8 cellular contexts compared by ENCODE assay signal in genomic region chr2:233353769-233354499, GRCh38. TPM values are rescaled to one million over a fixed set of nuclear protein-coding genes. Genes with fewer than 3 reads are reported as not detected.
DNase-seq lines count a peak whose midpoint lies in the region; ATAC-seq and TF ChIP-seq lines count a peak whose summit lies in the region.

Gene DGKD, plus strand, starts transcription at chr2:233354494. Its CDS starts 25 bp downstream, at chr2:233354519.

- peak; percentile 47 for ATAC-seq in HG02981 (IDR thresholded peaks at IDR 0.05; ENCODE audit: unreplicated experiment)
- peak; percentile 76 for ATAC-seq in activated CD8-positive, alpha-beta T cell treated with anti-CD3 and anti-CD28 coated beads, Interleukin-2, amount 10 ng/mL, durations not matched to agents 7 days and 5 days

- peak within 1 kb of the TSS; percentile 81 for H3K4me3 ChIP-seq in effector memory CD4-positive, alpha-beta T cell (ENCODE audit: insufficient read depth, low read depth, low read length, poor library complexity, severe bottlenecking)
- H3K4me3 ChIP-seq in mesodermal cell (ENCODE audit: extremely low read depth, insufficient read depth, low read length, poor library complexity, severe bottlenecking), result peak within 1 kb of the TSS; percentile 56

- 11 to 12% methylated on average over 20 of the region's 56 CpGs for WGBS in mesodermal cell (ENCODE audit: insufficient coverage in 2 of 2), 2 experiments

- no peaks in the 10 kb centered on the region for H3K9me3 Mint-ChIP-seq in activated CD8-positive, alpha-beta T cell treated with anti-CD3 and anti-CD28 coated beads, Interleukin-2, amount 10 ng/mL, durations not matched to agents 7 days and 5 days (ENCODE audit: insufficient read depth)

- DNase-seq in 8988T (peak; percentile 88), NCI-H526 (lab: John Stamatoyannopoulos, UW) (peak; percentile 7 to 74)
- DNase-seq in activated CD8-positive, alpha-beta T cell treated with anti-CD3 and anti-CD28 coated beads, Interleukin-2, amount 10 ng/mL, durations not matched to agents 7 days and 5 days, result peak; percentile 79
- peak; percentile 59 to 66 (median 64) for DNase-seq in effector memory CD4-positive, alpha-beta T cell
- peak; percentile 65 to 69 for DNase-seq in stimulated activated CD8-positive, alpha-beta memory T cell treated with anti-CD3 and anti-CD28 coated beads, Interleukin-2, amount 100 ng/mL, for 1 hour (ENCODE audit: low read depth in 2 of 2)

- H3K36me3 ChIP-seq in effector memory CD4-positive, alpha-beta T cell (ENCODE audit: control insufficient read depth, insufficient read depth, low read length), result no peaks in the 10 kb centered on the region
- H3K36me3 ChIP-seq in mesodermal cell (ENCODE audit: control insufficient read depth, insufficient read depth, low read length), result no peaks in the 10 kb centered on the region

- H3K9me3 ChIP-seq in effector memory CD4-positive, alpha-beta T cell (ENCODE audit: control insufficient read depth, low read length), result no peaks in the 10 kb centered on the region
- no peaks in the 10 kb centered on the region for H3K9me3 ChIP-seq in mesodermal cell (ENCODE audit: control insufficient read depth, low read length)

- POLR2A ChIA-PET in activated CD8-positive, alpha-beta T cell treated with anti-CD3 and anti-CD28 coated beads, Interleukin-2, amount 10 ng/mL, durations not matched to agents 7 days and 5 days (lab: Charles Lee), result interaction anchor here (1.0 to 1.5 kb wide), 7 partner anchors 14 to 86 kb away, joined by 3 to 10 read pairs (median 4); no protein-coding TSS in a partner anchor

- TF ChIP-seq POLR2A in GM15510 (IDR thresholded peaks at IDR 0.05; ENCODE audit: borderline replicate concordance, extremely low read depth, insufficient read length), result peak; percentile 56

- H3K4me3 Mint-ChIP-seq in activated CD8-positive, alpha-beta T cell treated with anti-CD3 and anti-CD28 coated beads, Interleukin-2, amount 10 ng/mL, durations not matched to agents 7 days and 5 days, result peak within 1 kb of the TSS; percentile 85

- peaks cover 39% of the 10 kb centered on the region for H3K36me3 Mint-ChIP-seq in activated CD8-positive, alpha-beta T cell treated with anti-CD3 and anti-CD28 coated beads, Interleukin-2, amount 10 ng/mL, durations not matched to agents 7 days and 5 days (ENCODE audit: low read depth)

- H3K27ac ChIP-seq in effector memory CD4-positive, alpha-beta T cell (ENCODE audit: insufficient read depth, low read length, poor library complexity, severe bottlenecking), result peak within 1 kb of the TSS; percentile 53
- peak within 1 kb of the TSS; percentile 36 for H3K27ac ChIP-seq in mesodermal cell (ENCODE audit: low read depth, low read length, severe bottlenecking)

- H3K4me1 Mint-ChIP-seq in activated CD8-positive, alpha-beta T cell treated with anti-CD3 and anti-CD28 coated beads, Interleukin-2, amount 10 ng/mL, durations not matched to agents 7 days and 5 days (ENCODE audit: low read depth), result peaks cover 82% of the 10 kb centered on the region

- peak within 1 kb of the TSS; percentile 94 for H3K27ac Mint-ChIP-seq in activated CD8-positive, alpha-beta T cell treated with anti-CD3 and anti-CD28 coated beads, Interleukin-2, amount 10 ng/mL, durations not matched to agents 7 days and 5 days

- H3K4me1 ChIP-seq in effector memory CD4-positive, alpha-beta T cell (ENCODE audit: control insufficient read depth, insufficient read depth, low read length, poor library complexity, severe bottlenecking), result peaks cover 28% of the 10 kb centered on the region
- peaks cover 28% of the 10 kb centered on the region for H3K4me1 ChIP-seq in mesodermal cell (ENCODE audit: control insufficient read depth, insufficient read depth, low read length, poor library complexity, severe bottlenecking)

- CTCF ChIA-PET in activated CD8-positive, alpha-beta T cell treated with anti-CD3 and anti-CD28 coated beads, Interleukin-2, amount 10 ng/mL, durations not matched to agents 7 days and 5 days (lab: Charles Lee), result interaction anchor here (0.6 to 3.3 kb wide), 22 partner anchors 9 to 241 kb away, joined by 3 to 21 read pairs (median 3); no protein-coding TSS in a partner anchor

- H3K27me3 ChIP-seq in effector memory CD4-positive, alpha-beta T cell (replicated peaks; ENCODE audit: control insufficient read depth, insufficient read depth, low read length, poor library complexity, severe bottlenecking), result no peaks in the 10 kb centered on the region

- H3K27me3 Mint-ChIP-seq in activated CD8-positive, alpha-beta T cell treated with anti-CD3 and anti-CD28 coated beads, Interleukin-2, amount 10 ng/mL, durations not matched to agents 7 days and 5 days (ENCODE audit: low read depth), result no peaks in the 10 kb centered on the region

RNA-seq across cellular contexts. Expression of gene DGKD, which starts in this region (rescaled TPM):
- total RNA-seq in activated CD8-positive, alpha-beta T cell treated with anti-CD3 and anti-CD28 coated beads, Interleukin-2, amount 10 ng/mL, durations not matched to agents 7 days and 5 days, result 10 to 100 TPM; 92.1 to 94.2 TPM
- polyA plus RNA-seq in mesodermal cell (2013, experiment 1 of 2), result 23.6 TPM
- 22.2 TPM for polyA plus RNA-seq in mesodermal cell (2013, experiment 2 of 2)

Comparison
In these comparisons a context has a peak if more than half of its experiments do, and no peak if none do; other contexts are left out.
1. Peak in every context shown above with its lines: DNase-seq, ATAC-seq, H3K4me3 ChIP-seq and H3K27ac ChIP-seq.